In the genomic region with DNA sequence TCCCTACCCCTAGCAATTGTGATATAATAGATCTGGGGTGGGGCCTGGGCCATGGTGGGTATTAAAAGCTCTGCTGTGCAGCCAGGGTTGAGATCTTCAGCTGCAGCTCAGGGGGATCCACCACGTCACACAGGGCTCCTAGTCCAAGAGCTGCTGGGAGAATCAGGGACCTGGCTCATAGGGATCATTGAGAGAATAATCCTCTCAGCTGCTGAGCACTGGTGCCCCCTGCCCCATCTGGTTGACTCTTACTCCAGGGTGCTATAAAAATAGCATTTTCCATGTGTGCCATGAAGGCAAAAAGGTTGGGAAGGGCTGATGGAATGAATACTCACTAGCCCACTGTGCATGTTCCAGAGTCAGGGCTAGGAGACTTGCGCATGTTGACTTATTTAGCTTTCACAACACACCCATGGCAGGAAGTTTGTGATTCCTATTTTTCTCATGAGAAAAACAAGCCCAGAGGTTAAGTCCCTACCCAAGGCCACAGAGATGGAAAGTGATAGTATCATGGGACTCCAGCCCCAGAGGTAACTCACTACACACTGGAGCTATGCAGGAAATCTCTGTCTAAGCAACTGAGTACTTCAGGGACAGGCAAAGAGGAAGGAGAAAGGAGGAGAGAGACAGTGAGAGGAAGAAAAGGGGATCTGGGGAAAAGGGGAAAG, we compare ENCODE assay signal across 17 cellular contexts.
"Had no signal": no experiment of that assay in that cellular context is flagged by ENCODE, and none has a peak within 500 bp of the region (broad histone marks: within the 10 kb centered on the region; RNA-seq: fewer than 3 reads in every experiment).

No MANE protein-coding gene starts in this region.

- H3K9me3 ChIP-seq: thoracic aorta had no signal

- H3K4me1 Mint-ChIP-seq: activated B cell treated with CpG ODN at 0.5 μM for 24 hours; activated CD4-positive, alpha-beta memory T cell treated with anti-CD3 and anti-CD28 coated beads, Interleukin-2, amount 10 ng/mL, durations not matched to agents 7 days and 5 days; mesothelial cell of epicardium had no signal

- H3K36me3 ChIP-seq: thoracic aorta had no signal

- H3K27ac ChIP-seq: hepatocyte, thoracic aorta had no signal

- H3K9me3 Mint-ChIP-seq: activated B cell treated with CpG ODN at 0.5 μM for 24 hours; activated CD4-positive, alpha-beta memory T cell treated with anti-CD3 and anti-CD28 coated beads, Interleukin-2, amount 10 ng/mL, durations not matched to agents 7 days and 5 days; activated naive CD8-positive, alpha-beta T cell treated with anti-CD3 and anti-CD28 coated beads, Interleukin-2, amount 10 ng/mL, durations not matched to agents 7 days and 5 days; activated T-helper 2 cell treated with anti-CD3 and anti-CD28 coated beads, Interferon-gamma antibody, Interleukin-2, Interleukin-4, amounts not matched to agents 10 μg/mL and 5 μg/mL and 100 μg/mL, durations not matched to agents 14 hours and 24 hours and 36 hours; effector memory CD8-positive, alpha-beta T cell; mesothelial cell of epicardium; natural killer cell treated with Interleukin-12 subunit alpha and Interleukin-12 subunit beta and Interleukin-15 and Interleukin-18, amount 100 ng/mL, for 72 hours had no signal

- H3K36me3 Mint-ChIP-seq: activated naive CD8-positive, alpha-beta T cell treated with anti-CD3 and anti-CD28 coated beads, Interleukin-2, amount 10 ng/mL, durations not matched to agents 7 days and 5 days; mesothelial cell of epicardium; natural killer cell treated with Interleukin-12 subunit alpha and Interleukin-12 subunit beta and Interleukin-15 and Interleukin-18, amount 100 ng/mL, for 72 hours had no signal

- H3K27me3 Mint-ChIP-seq: activated B cell treated with CpG ODN at 0.5 μM for 24 hours; effector memory CD8-positive, alpha-beta T cell; natural killer cell treated with Interleukin-12 subunit alpha and Interleukin-12 subunit beta and Interleukin-15 and Interleukin-18, amount 100 ng/mL, for 72 hours had no signal

- ATAC-seq: effector memory CD8-positive, alpha-beta T cell; natural killer cell treated with Interleukin-12 subunit alpha and Interleukin-12 subunit beta and Interleukin-15 and Interleukin-18, amount 100 ng/mL, for 72 hours had no signal

- H3K27ac Mint-ChIP-seq: activated B cell treated with CpG ODN at 0.5 μM for 24 hours; activated CD4-positive, alpha-beta memory T cell treated with anti-CD3 and anti-CD28 coated beads, Interleukin-2, amount 10 ng/mL, durations not matched to agents 7 days and 5 days; activated naive CD8-positive, alpha-beta T cell treated with anti-CD3 and anti-CD28 coated beads, Interleukin-2, amount 10 ng/mL, durations not matched to agents 7 days and 5 days; activated T-helper 2 cell treated with anti-CD3 and anti-CD28 coated beads, Interferon-gamma antibody, Interleukin-2, Interleukin-4, amounts not matched to agents 10 μg/mL and 5 μg/mL and 100 μg/mL, durations not matched to agents 14 hours and 24 hours and 36 hours; effector memory CD8-positive, alpha-beta T cell; mesothelial cell of epicardium had no signal

- DNase-seq: activated B cell treated with CpG ODN at 0.5 μM for 24 hours; activated CD4-positive, alpha-beta memory T cell treated with anti-CD3 and anti-CD28 coated beads, Interleukin-2, amount 10 ng/mL, durations not matched to agents 7 days and 5 days; activated CD4-positive, alpha-beta T cell treated with anti-CD3 and anti-CD28 coated beads for 4 hours; activated naive CD4-positive, alpha-beta T cell treated with Interleukin-2 at 50 U/mL for 16 hours; activated naive CD8-positive, alpha-beta T cell treated with anti-CD3 and anti-CD28 coated beads, Interleukin-2, amount 10 ng/mL, durations not matched to agents 7 days and 5 days; activated T-cell treated with anti-CD3 and anti-CD28 coated beads, Interleukin-2, amount 50 U/mL, for 1 hour; amygdala; caudate nucleus; effector memory CD8-positive, alpha-beta T cell; foreskin fibroblast; stimulated activated CD4-positive, alpha-beta T cell treated with anti-CD3 and anti-CD28 coated beads, Interleukin-2, amount 100 ng/mL, for 24 hours; T-helper 2 cell had no signal

- H3K4me3 Mint-ChIP-seq: activated B cell treated with CpG ODN at 0.5 μM for 24 hours; activated CD4-positive, alpha-beta memory T cell treated with anti-CD3 and anti-CD28 coated beads, Interleukin-2, amount 10 ng/mL, durations not matched to agents 7 days and 5 days; activated naive CD8-positive, alpha-beta T cell treated with anti-CD3 and anti-CD28 coated beads, Interleukin-2, amount 10 ng/mL, durations not matched to agents 7 days and 5 days; effector memory CD8-positive, alpha-beta T cell; mesothelial cell of epicardium; natural killer cell treated with Interleukin-12 subunit alpha and Interleukin-12 subunit beta and Interleukin-15 and Interleukin-18, amount 100 ng/mL, for 72 hours had no signal

- H3K27me3 ChIP-seq: hepatocyte had no signal

- H3K4me3 ChIP-seq: hepatocyte, thoracic aorta had no signal
